8 cellular contexts compared by ENCODE assay signal in the genomic region with DNA sequence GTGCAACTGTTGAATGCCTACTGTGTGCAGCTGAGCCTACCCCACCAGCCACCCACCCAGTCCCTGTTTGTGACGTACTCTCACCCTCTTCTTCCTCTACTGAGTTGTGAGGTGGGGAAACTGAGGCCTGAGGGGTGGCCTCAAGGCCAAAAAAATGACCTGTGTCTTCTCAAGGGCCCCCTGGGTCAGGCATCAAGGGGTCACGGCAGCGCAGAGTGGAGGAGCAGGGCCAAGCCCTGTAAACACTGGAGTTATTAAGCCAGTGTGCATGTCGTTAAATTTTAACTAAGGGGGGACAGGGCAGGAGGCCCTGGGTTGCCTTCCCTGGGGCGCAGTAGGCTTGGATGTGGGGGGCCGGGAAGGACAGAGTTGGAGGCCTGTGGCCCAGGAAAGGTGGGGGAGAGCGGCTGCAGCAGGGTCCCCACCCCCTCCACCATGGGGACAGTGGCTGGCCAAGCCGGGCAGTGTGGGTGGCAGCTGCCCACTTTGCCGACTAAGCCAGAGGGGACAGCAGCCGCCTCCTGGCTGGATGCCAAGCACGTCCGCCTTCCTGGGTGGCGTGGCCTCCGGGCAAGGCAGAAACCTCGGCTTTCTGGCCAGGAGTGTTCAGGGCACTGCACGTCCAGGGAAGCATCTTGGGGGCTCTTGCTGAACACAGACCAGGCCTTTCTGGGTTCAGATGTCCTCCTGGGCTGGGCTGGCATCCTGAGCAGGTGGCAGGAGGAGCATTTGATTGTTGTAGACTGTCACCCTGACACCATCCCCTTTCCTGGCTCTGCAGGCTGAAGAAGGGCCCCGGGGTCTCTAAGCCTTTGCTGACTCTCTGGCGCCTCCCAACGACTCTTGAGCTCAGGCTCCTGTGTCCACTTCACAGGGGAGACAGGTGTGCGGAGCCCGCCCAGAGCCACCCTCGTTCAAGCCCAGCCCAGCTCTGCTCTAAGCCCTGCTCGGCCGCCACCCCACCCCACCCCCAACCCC. TPM values are rescaled to one million over a fixed set of nuclear protein-coding genes. Genes with fewer than 3 reads are reported as not detected.
DNase-seq lines count a peak whose midpoint lies in the region; ATAC-seq, FAIRE-seq and TF ChIP-seq lines count a peak whose summit lies in the region.

No MANE protein-coding gene starts in this region.

- peaks cover 3% of the 10 kb centered on the region for H3K4me1 Mint-ChIP-seq in neural progenitor cell

- H3K27me3 Mint-ChIP-seq in neural progenitor cell (ENCODE audit: insufficient read depth, low read depth) = no peaks in the 10 kb centered on the region

- intact Hi-C loops in dorsolateral prefrontal cortex (cut with DNase I) = loop anchor here in 1 of 2 donors (5.0 kb wide), 1 partner anchor 42 kb away; no protein-coding TSS in a partner anchor

- ATAC-seq in HG03432 (IDR thresholded peaks at IDR 0.05; ENCODE audit: unreplicated experiment) (peak; percentile 43), GM21526 (IDR thresholded peaks at IDR 0.05; ENCODE audit: low FRiP score, unreplicated experiment) (no peak)

- no peak overlapping the region for H3K4me2 ChIP-seq in neural progenitor cell

- TF ChIP-seq CTCF in D721Med (IDR thresholded peaks at IDR 0.05; ENCODE audit: insufficient read depth, missing control alignments) = peak; percentile 67
- peak in 12 of 56 donors; percentile 4 to 38 (median 22) for TF ChIP-seq CTCF in dorsolateral prefrontal cortex (IDR thresholded peaks at IDR 0.05 in 54 of 56, conservative IDR thresholded peaks at IDR 0.05 in 2 of 56; ENCODE audit: low read depth in 1 of 56, partially characterized antibody in 56 of 56)
- peak; percentile 59 for TF ChIP-seq CTCF in neural progenitor cell (IDR thresholded peaks at IDR 0.05)

- no peak for FAIRE-seq in D721Med (lab: Jason Lieb, UNC)

- DNase-seq in D721Med (ENCODE audit: insufficient read length, low spot score) (peak; percentile 88), NOMO-1 treated with DMSO at 0.1 percent for 48 hours (lab: John Stamatoyannopoulos, UW; ENCODE audit: unreplicated experiment) (peak; percentile 48), dorsolateral prefrontal cortex (peak in 9 of 10 donors; percentile 27 to 73 (median 61)), neural progenitor cell (ENCODE audit: low spot score) (peak; percentile 88), AG08395 (ENCODE audit: low spot score) (no peak), T1000 (lab: John Stamatoyannopoulos, UW) (no peak)

- no peaks in the 10 kb centered on the region for H3K36me3 Mint-ChIP-seq in neural progenitor cell

- H3K9ac ChIP-seq in neural progenitor cell = no peak overlapping the region

- peak overlapping the region in 21 of 59 donors; percentile 16 to 70 (median 62) for H3K4me3 ChIP-seq in dorsolateral prefrontal cortex
- H3K4me3 ChIP-seq in neural progenitor cell = no peak overlapping the region

- H3F3A ChIP-seq in neural progenitor cell (ENCODE audit: low read depth) = peaks cover 4% of the 10 kb centered on the region

- H3K27ac ChIP-seq in dorsolateral prefrontal cortex = peak overlapping the region in 1 of 59 donors; percentile 27
- H3K27ac ChIP-seq in neural progenitor cell = no peak overlapping the region

- H3K36me3 ChIP-seq in neural progenitor cell = no peaks in the 10 kb centered on the region

- H3K27me3 ChIP-seq in dorsolateral prefrontal cortex (no peaks in the 10 kb centered on the region), neural progenitor cell (peaks cover 29% of the 10 kb centered on the region)

- H3K9me3 ChIP-seq in neural progenitor cell (ENCODE audit: low read depth) = no peaks in the 10 kb centered on the region

- no peak overlapping the region for H3K27ac Mint-ChIP-seq in neural progenitor cell

- peaks cover 2% of the 10 kb centered on the region for H3K9me3 Mint-ChIP-seq in neural progenitor cell

- H3K4me1 ChIP-seq in neural progenitor cell = no peaks in the 10 kb centered on the region

- H2AFZ ChIP-seq in neural progenitor cell (replicated peaks) = no peak overlapping the region

- H3K4me3 Mint-ChIP-seq in neural progenitor cell = peak overlapping the region; percentile 87

- H3K79me2 ChIP-seq in neural progenitor cell (ENCODE audit: low read depth) = no peaks in the 10 kb centered on the region

- peaks cover 25% of the 10 kb centered on the region for H4K20me1 ChIP-seq in neural progenitor cell (ENCODE audit: low read depth)

RNA-seq across cellular contexts. Expression of gene SLC29A4, which starts 1.9 kb away (rescaled TPM):
- total RNA-seq in dorsolateral prefrontal cortex (10 to 100 TPM in 112 of 120 experiments, 1 to 10 TPM in 8; 4.9 to 63.6 (median 19.0) TPM), neural progenitor cell (ENCODE audit: low replicate concordance) (7.3 and 20.8 TPM in 2 replicates)

Comparison
In these comparisons a context has a peak if more than half of its experiments do, and no peak if none do; other contexts are left out.
1. DNase-seq: peak in D721Med (single experiment), NOMO-1 treated with DMSO at 0.1 percent for 48 hours (single experiment), dorsolateral prefrontal cortex (9 of 10) and neural progenitor cell (single experiment); none in AG08395 (single experiment) and T1000 (single experiment).